Comparison of ENCODE assay signal across 1 cellular context in the genomic region with DNA sequence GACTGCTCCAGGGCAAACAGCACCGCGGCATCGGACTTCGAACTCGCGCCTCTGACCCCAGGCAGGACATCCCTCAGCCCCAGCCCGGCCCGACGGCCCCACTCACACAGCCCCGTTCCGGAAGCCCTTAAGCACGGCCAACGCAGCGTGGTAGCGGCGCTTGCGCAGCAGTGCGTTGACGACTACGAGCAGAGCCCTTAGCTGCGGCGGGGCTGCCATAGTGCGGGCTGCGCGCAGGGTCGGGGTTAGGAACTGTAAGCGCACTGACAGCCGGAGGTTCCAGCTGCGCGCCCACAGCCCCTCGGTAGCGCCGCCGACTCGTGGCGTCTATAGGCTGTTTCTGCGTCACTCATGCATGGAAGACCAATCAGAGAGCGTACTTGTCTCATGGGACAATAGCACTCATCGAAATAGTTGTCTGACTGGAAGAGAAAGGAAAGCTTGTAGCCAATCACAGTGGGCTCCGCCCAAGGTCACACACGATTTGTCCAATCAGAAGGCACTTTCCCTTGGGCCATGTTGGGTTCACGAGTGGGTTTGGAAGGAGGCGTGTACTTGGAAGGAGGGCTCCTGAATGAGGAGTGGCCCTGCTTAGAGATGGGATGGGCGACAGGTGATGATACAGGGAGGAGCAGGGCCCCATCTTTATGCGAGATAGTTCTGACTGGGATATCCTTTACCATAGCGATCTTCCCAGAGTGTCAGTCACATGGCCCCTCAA.
TF ChIP-seq lines count a peak whose summit lies in the region.

TSS of gene PXMP4 (minus strand) at position 322 of the 721 bp plus-strand sequence. CDS start at position 219, 103 bp downstream.

TF ChIP-seq in HepG2, 621 proteins besides CTCF, POLR2A, EP300 and RAD21 (continued from another document and continues in another):
- TF ChIP-seq ZNF646 (CRISPR knock-in tag; IDR thresholded peaks at IDR 0.05) (no peak), ZNF567 (CRISPR knock-in tag; IDR thresholded peaks at IDR 0.05; ENCODE audit: borderline replicate concordance) (no peak), FUBP1 (CRISPR knock-in tag; IDR thresholded peaks at IDR 0.05; ENCODE audit: borderline replicate concordance) (no peak), ZBTB14 (CRISPR knock-in tag; IDR thresholded peaks at IDR 0.05) (no peak), ZNF773 (CRISPR knock-in tag; IDR thresholded peaks at IDR 0.05; ENCODE audit: borderline replicate concordance) (no peak), ZXDC (CRISPR knock-in tag; IDR thresholded peaks at IDR 0.05) (no peak), SATB2 (CRISPR knock-in tag; IDR thresholded peaks at IDR 0.05) (no peak), STAT6 (CRISPR knock-in tag; IDR thresholded peaks at IDR 0.05; ENCODE audit: borderline replicate concordance) (no peak), CHD2 (IDR thresholded peaks at IDR 0.05; ENCODE audit: low read depth, low read length) (no peak)
- TF ChIP-seq, protein P1, sequence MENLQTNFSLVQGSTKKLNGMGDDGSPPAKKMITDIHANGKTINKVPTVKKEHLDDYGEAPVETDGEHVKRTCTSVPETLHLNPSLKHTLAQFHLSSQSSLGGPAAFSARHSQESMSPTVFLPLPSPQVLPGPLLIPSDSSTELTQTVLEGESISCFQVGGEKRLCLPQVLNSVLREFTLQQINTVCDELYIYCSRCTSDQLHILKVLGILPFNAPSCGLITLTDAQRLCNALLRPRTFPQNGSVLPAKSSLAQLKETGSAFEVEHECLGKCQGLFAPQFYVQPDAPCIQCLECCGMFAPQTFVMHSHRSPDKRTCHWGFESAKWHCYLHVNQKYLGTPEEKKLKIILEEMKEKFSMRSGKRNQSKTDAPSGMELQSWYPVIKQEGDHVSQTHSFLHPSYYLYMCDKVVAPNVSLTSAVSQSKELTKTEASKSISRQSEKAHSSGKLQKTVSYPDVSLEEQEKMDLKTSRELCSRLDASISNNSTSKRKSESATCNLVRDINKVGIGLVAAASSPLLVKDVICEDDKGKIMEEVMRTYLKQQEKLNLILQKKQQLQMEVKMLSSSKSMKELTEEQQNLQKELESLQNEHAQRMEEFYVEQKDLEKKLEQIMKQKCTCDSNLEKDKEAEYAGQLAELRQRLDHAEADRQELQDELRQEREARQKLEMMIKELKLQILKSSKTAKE (CRISPR knock-in tag; IDR thresholded peaks at IDR 0.05; ENCODE audit: borderline replicate concordance) = no peak
- TF ChIP-seq, protein P2, sequence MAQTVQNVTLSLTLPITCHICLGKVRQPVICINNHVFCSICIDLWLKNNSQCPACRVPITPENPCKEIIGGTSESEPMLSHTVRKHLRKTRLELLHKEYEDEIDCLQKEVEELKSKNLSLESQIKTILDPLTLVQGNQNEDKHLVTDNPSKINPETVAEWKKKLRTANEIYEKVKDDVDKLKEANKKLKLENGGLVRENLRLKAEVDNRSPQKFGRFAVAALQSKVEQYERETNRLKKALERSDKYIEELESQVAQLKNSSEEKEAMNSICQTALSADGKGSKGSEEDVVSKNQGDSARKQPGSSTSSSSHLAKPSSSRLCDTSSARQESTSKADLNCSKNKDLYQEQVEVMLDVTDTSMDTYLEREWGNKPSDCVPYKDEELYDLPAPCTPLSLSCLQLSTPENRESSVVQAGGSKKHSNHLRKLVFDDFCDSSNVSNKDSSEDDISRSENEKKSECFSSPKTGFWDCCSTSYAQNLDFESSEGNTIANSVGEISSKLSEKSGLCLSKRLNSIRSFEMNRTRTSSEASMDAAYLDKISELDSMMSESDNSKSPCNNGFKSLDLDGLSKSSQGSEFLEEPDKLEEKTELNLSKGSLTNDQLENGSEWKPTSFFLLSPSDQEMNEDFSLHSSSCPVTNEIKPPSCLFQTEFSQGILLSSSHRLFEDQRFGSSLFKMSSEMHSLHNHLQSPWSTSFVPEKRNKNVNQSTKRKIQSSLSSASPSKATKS (CRISPR knock-in tag; IDR thresholded peaks at IDR 0.05) = no peak
- TF ChIP-seq, protein P3, sequence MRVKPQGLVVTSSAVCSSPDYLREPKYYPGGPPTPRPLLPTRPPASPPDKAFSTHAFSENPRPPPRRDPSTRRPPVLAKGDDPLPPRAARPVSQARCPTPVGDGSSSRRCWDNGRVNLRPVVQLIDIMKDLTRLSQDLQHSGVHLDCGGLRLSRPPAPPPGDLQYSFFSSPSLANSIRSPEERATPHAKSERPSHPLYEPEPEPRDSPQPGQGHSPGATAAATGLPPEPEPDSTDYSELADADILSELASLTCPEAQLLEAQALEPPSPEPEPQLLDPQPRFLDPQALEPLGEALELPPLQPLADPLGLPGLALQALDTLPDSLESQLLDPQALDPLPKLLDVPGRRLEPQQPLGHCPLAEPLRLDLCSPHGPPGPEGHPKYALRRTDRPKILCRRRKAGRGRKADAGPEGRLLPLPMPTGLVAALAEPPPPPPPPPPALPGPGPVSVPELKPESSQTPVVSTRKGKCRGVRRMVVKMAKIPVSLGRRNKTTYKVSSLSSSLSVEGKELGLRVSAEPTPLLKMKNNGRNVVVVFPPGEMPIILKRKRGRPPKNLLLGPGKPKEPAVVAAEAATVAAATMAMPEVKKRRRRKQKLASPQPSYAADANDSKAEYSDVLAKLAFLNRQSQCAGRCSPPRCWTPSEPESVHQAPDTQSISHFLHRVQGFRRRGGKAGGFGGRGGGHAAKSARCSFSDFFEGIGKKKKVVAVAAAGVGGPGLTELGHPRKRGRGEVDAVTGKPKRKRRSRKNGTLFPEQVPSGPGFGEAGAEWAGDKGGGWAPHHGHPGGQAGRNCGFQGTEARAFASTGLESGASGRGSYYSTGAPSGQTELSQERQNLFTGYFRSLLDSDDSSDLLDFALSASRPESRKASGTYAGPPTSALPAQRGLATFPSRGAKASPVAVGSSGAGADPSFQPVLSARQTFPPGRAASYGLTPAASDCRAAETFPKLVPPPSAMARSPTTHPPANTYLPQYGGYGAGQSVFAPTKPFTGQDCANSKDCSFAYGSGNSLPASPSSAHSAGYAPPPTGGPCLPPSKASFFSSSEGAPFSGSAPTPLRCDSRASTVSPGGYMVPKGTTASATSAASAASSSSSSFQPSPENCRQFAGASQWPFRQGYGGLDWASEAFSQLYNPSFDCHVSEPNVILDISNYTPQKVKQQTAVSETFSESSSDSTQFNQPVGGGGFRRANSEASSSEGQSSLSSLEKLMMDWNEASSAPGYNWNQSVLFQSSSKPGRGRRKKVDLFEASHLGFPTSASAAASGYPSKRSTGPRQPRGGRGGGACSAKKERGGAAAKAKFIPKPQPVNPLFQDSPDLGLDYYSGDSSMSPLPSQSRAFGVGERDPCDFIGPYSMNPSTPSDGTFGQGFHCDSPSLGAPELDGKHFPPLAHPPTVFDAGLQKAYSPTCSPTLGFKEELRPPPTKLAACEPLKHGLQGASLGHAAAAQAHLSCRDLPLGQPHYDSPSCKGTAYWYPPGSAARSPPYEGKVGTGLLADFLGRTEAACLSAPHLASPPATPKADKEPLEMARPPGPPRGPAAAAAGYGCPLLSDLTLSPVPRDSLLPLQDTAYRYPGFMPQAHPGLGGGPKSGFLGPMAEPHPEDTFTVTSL (CRISPR knock-in tag; IDR thresholded peaks at IDR 0.05; ENCODE audit: borderline replicate concordance) = no peak
- TF ChIP-seq, protein P4, sequence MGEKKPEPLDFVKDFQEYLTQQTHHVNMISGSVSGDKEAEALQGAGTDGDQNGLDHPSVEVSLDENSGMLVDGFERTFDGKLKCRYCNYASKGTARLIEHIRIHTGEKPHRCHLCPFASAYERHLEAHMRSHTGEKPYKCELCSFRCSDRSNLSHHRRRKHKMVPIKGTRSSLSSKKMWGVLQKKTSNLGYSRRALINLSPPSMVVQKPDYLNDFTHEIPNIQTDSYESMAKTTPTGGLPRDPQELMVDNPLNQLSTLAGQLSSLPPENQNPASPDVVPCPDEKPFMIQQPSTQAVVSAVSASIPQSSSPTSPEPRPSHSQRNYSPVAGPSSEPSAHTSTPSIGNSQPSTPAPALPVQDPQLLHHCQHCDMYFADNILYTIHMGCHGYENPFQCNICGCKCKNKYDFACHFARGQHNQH (CRISPR knock-in tag; IDR thresholded peaks at IDR 0.05) = no peak
